In the genomic region with DNA sequence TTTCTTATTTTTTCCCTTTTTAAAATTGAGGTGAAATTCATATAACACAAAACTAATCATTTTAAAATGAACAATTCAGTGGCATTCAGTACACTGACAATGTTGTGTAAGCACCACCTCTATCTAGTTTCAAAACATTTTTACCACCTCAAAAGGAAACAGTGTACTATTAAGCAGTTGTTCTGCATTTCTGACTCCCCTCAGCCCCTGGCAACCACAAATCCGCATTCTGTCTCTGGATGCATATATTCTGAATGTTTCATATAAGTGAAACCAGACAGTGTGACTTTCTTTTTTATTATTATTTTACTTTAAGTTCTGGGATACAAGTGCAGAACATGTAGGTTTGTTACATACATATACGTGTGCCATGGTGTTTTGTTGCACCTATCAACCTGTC, we compare ENCODE assay signal across 8 cellular contexts. TPM values are rescaled to one million over a fixed set of nuclear protein-coding genes. Genes with fewer than 3 reads are reported as not detected.
DNase-seq lines count a peak whose midpoint lies in the region; ATAC-seq and TF ChIP-seq lines count a peak whose summit lies in the region.

No MANE protein-coding gene starts in this region.

- intact Hi-C loops in activated CD8-positive, alpha-beta T cell treated with anti-CD3 and anti-CD28 coated beads for 36 hours (cut with micrococcal nuclease) = no loop called here
- intact Hi-C loops in gastrocnemius medialis (cut with DNase I; ENCODE audit: low total_unique reads) = no loop called here

- in situ Hi-C loops in gastrocnemius medialis (cut with MboI; ENCODE audit: low sequenced_read_pairs in 4 of 4) = no loop called here

- H3K36me3 Mint-ChIP-seq in activated CD8-positive, alpha-beta T cell treated with anti-CD3 and anti-CD28 coated beads for 36 hours (ENCODE audit: low read depth) = peaks cover 32% of the 10 kb centered on the region

- peak overlapping the region; percentile 86 for H3K4me3 ChIP-seq in DOHH2 (ENCODE audit: low read length)
- no peak overlapping the region for H3K4me3 ChIP-seq in gastrocnemius medialis

- DNase-seq in activated CD8-positive, alpha-beta T cell treated with anti-CD3 and anti-CD28 coated beads for 36 hours = peak; percentile 70
- DNase-seq in mucosa of gallbladder (ENCODE audit: low spot score) (no peak), gastrocnemius medialis (no peak), ureter (ENCODE audit: low spot score) (no peak), NCI-H446 (lab: John Stamatoyannopoulos, UW) (no peak)

- peak overlapping the region; percentile 84 for H3K4me2 ChIP-seq in DOHH2 (ENCODE audit: low read length)

- peaks cover 27% of the 10 kb centered on the region for H3K9me3 ChIP-seq in DOHH2 (ENCODE audit: control insufficient read depth, insufficient read depth, low read length)
- no peaks in the 10 kb centered on the region for H3K9me3 ChIP-seq in gastrocnemius medialis

- peak; percentile 33 for ATAC-seq in GM19372 (IDR thresholded peaks at IDR 0.05; ENCODE audit: low read depth, unreplicated experiment)
- ATAC-seq in HG03103 (IDR thresholded peaks at IDR 0.05; ENCODE audit: low read depth, unreplicated experiment) = peak; percentile 40
- peak; percentile 13 for ATAC-seq in activated CD8-positive, alpha-beta T cell treated with anti-CD3 and anti-CD28 coated beads for 36 hours
- no peak for ATAC-seq in gastrocnemius medialis

- TF ChIP-seq CTCF in DOHH2 (IDR thresholded peaks at IDR 0.05; ENCODE audit: low read depth, low read length, poor library complexity, severe bottlenecking) (no peak), gastrocnemius medialis (IDR thresholded peaks at IDR 0.05 in 4 of 5, conservative IDR thresholded peaks at IDR 0.05 in 1 of 5) (no peak)
- TF ChIP-seq CTCF in activated CD8-positive, alpha-beta T cell treated with anti-CD3 and anti-CD28 coated beads for 36 hours (IDR thresholded peaks at IDR 0.05) = no peak

- H3K4me1 ChIP-seq in DOHH2 (ENCODE audit: control insufficient read depth, low read length) (peaks cover 52% of the 10 kb centered on the region), gastrocnemius medialis (peaks cover 0 to 6% of the 10 kb centered on the region in 2 donors)

- peaks cover 78% of the 10 kb centered on the region for H3K4me1 Mint-ChIP-seq in activated CD8-positive, alpha-beta T cell treated with anti-CD3 and anti-CD28 coated beads for 36 hours (ENCODE audit: low read depth)

- peaks cover 19% of the 10 kb centered on the region for H3K9me3 Mint-ChIP-seq in activated CD8-positive, alpha-beta T cell treated with anti-CD3 and anti-CD28 coated beads for 36 hours

- H3K79me2 ChIP-seq in DOHH2 (ENCODE audit: control insufficient read depth, low read length) = peaks cover 100% of the 10 kb centered on the region

- no peaks in the 10 kb centered on the region for H3K27me3 Mint-ChIP-seq in activated CD8-positive, alpha-beta T cell treated with anti-CD3 and anti-CD28 coated beads for 36 hours

- peaks cover 28% of the 10 kb centered on the region for H3F3A ChIP-seq in DOHH2 (ENCODE audit: control insufficient read depth, insufficient read depth)

- peak overlapping the region; percentile 60 for H3K27ac Mint-ChIP-seq in activated CD8-positive, alpha-beta T cell treated with anti-CD3 and anti-CD28 coated beads for 36 hours

- peak overlapping the region; percentile 88 for H3K27ac ChIP-seq in DOHH2 (ENCODE audit: low read depth, low read length)
- no peak overlapping the region for H3K27ac ChIP-seq in gastrocnemius medialis

- H3K36me3 ChIP-seq in DOHH2 (ENCODE audit: control insufficient read depth, low read length) (peaks cover 87% of the 10 kb centered on the region), gastrocnemius medialis (no peaks in the 10 kb centered on the region)

- H3K27me3 ChIP-seq in DOHH2 (ENCODE audit: control insufficient read depth, low read length) (no peaks in the 10 kb centered on the region), gastrocnemius medialis (no peaks in the 10 kb centered on the region)

- CTCF ChIA-PET in activated CD8-positive, alpha-beta T cell treated with anti-CD3 and anti-CD28 coated beads for 36 hours (lab: Charles Lee) = no interaction called here

- POLR2A ChIA-PET in activated CD8-positive, alpha-beta T cell treated with anti-CD3 and anti-CD28 coated beads for 36 hours (lab: Charles Lee) = interaction anchor here (1.2 kb wide), 1 partner anchor 26 kb away, joined by 3 read pairs; no protein-coding TSS in a partner anchor

- H4K20me1 ChIP-seq in DOHH2 (ENCODE audit: control insufficient read depth, insufficient read depth, low read depth, low read length) = no peaks in the 10 kb centered on the region

- TF ChIP-seq POLR2A in gastrocnemius medialis (IDR thresholded peaks at IDR 0.05) = no peak

- H3K4me3 Mint-ChIP-seq in activated CD8-positive, alpha-beta T cell treated with anti-CD3 and anti-CD28 coated beads for 36 hours = peak overlapping the region; percentile 48

- H3K9me2 ChIP-seq in DOHH2 (replicated peaks; ENCODE audit: control insufficient read depth, low read length) = no peaks in the 10 kb centered on the region

RNA-seq across cellular contexts. Expression of a gene that starts 19.2 kb away (rescaled TPM):
- 10 to 100 TPM; 49.2 to 51.6 TPM for total RNA-seq in activated CD8-positive, alpha-beta T cell treated with anti-CD3 and anti-CD28 coated beads for 36 hours
- total RNA-seq in mucosa of gallbladder = 55.0 TPM
- total RNA-seq in gastrocnemius medialis = 100 to 1,000 TPM in 1 of 4 donors, 10 to 100 TPM in 3; 70.3 to 103 (median 86.0) TPM
- 81.2 TPM for total RNA-seq in ureter

Comparison
In these comparisons a context has a peak if more than half of its experiments do, and no peak if none do; other contexts are left out.
1. ATAC-seq: peak in GM19372 (single experiment), HG03103 (single experiment) and activated CD8-positive, alpha-beta T cell treated with anti-CD3 and anti-CD28 coated beads for 36 hours (single experiment); none in gastrocnemius medialis (0 of 2).